ENCODE assay signal across 4 cellular contexts in the genomic region with DNA sequence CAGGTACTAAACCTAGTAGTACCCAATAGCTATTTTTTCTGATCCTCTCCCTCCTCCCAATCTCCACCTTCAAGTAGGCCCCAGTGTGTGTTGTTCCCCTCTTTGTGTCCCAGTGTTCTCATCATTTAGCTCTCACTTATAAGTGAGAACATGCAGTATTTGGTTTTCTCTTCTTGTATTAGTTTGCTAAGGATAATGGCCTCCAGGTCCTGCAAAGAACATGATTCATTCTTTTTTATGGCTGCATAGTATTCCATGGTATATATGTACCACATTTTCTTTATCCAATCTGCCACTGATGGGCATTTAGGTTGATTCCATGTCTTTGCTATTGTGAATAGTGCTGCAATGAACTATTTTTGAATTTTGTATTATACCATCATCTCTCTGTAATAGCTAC. TPM values are rescaled to one million over a fixed set of nuclear protein-coding genes. Genes with fewer than 3 reads are reported as not detected.
DNase-seq lines count a peak whose midpoint lies in the region; ATAC-seq, FAIRE-seq and TF ChIP-seq lines count a peak whose summit lies in the region.
"Not testable (repeated sequence)": the region's sequence is repeated elsewhere in the genome, so short reads cannot be mapped to it uniquely, and the experiment has no call there.

No MANE protein-coding gene starts in this region.

- H3K9me3 ChIP-seq in HEK293 (ENCODE audit: control insufficient read depth, insufficient read depth, low read depth, low read length); K562 (replicated peaks; ENCODE audit: control insufficient read depth, insufficient read depth, low read depth, low read length); H1 (ENCODE audit: insufficient read depth in 2 of 2, low read depth in 1 of 2, low read length in 1 of 2): not testable (repeated sequence)

- H3K18ac ChIP-seq in H1 (ENCODE audit: extremely low read depth, low read length), result not testable (repeated sequence)

- not testable (repeated sequence) for H4K5ac ChIP-seq in H1 (ENCODE audit: insufficient read length, low read depth, low read length)

- H3K36me3 ChIP-seq in HEK293 (ENCODE audit: control insufficient read depth in 2 of 2, insufficient read depth in 1 of 2, low read length in 2 of 2) (peaks cover 5 to 18% of the 10 kb centered on the region in 2 experiments; a peak in 2 of 3 replicates), K562 (ENCODE audit: control insufficient read depth, insufficient read depth, low read length) (peaks cover 15% of the 10 kb centered on the region; the same call in 2 of the 3 replicates)
- H3K36me3 ChIP-seq in H1 (ENCODE audit: control insufficient read depth in 2 of 4, insufficient read depth in 4 of 4, low read length in 3 of 4), result not testable (repeated sequence)

- TF ChIP-seq RAD21 in K562 (CRISPR knock-in tag; conservative IDR thresholded peaks at IDR 0.05 in 1 of 2, IDR thresholded peaks at IDR 0.05 in 1 of 2); H1 (IDR thresholded peaks at IDR 0.05 in 1 of 2, conservative IDR thresholded peaks at IDR 0.05 in 1 of 2; ENCODE audit: low read depth in 2 of 2, low read length in 2 of 2): not testable (repeated sequence)

- H3K79me1 ChIP-seq in H1 (ENCODE audit: low read depth, low read length), result not testable (repeated sequence)

- FAIRE-seq in K562 (lab: Jason Lieb, UNC); H1 (lab: Jason Lieb, UNC): not testable (repeated sequence)

- in situ Hi-C loops in K562 (cut with MboI), result not testable (repeated sequence)

- not testable (repeated sequence) for H3K23me2 ChIP-seq in H1 (ENCODE audit: low read depth, low read length)

- H2BK12ac ChIP-seq in H1 (ENCODE audit: low read depth, low read length), result not testable (repeated sequence)

- not testable (repeated sequence) for H4K20me1 ChIP-seq in K562 (replicated peaks; ENCODE audit: control insufficient read depth, insufficient read depth, low read length); H1 (replicated peaks in 1 of 2; ENCODE audit: control insufficient read depth in 1 of 2, insufficient read depth in 2 of 2, low read length in 2 of 2)

- H3K14ac ChIP-seq in H1 (ENCODE audit: insufficient read length), result not testable (repeated sequence)

- H3K4me1 ChIP-seq in HEK293 (ENCODE audit: control insufficient read depth, insufficient read depth, low read length); K562 (replicated peaks in 1 of 2; ENCODE audit: control insufficient read depth in 2 of 2, insufficient read depth in 2 of 2, low read length in 2 of 2): not testable (repeated sequence)
- H3K4me1 ChIP-seq in H1 (replicated peaks in 1 of 4; ENCODE audit: control insufficient read depth in 3 of 4, insufficient read depth in 4 of 4, low read length in 3 of 4), result peaks cover 3 to 10% (median 6%) of the 10 kb centered on the region in 4 experiments; a peak in 6 of 7 replicates

- not testable (repeated sequence) for H3K4me3 ChIP-seq in HEK293 (ENCODE audit: low read depth, low read length); K562; H1 (ENCODE audit: extremely low read depth in 1 of 4, insufficient read depth in 2 of 4, low read depth in 3 of 4, low read length in 4 of 4)

- H3K9ac ChIP-seq in K562 (ENCODE audit: insufficient read depth in 1 of 2, low read depth in 2 of 2, low read length in 2 of 2); H1 (replicated peaks in 1 of 4; ENCODE audit: extremely low read depth in 1 of 4, low read depth in 3 of 4, low read length in 3 of 4): not testable (repeated sequence)

- not testable (repeated sequence) for H3K27ac ChIP-seq in HEK293 (ENCODE audit: extremely low read depth, low read depth, low read length); K562 (ENCODE audit: extremely low read depth, low read depth, low read length); H1 (ENCODE audit: low read depth, low read length)

- not testable (repeated sequence) for H3K23ac ChIP-seq in H1 (ENCODE audit: insufficient read length)

- TF ChIP-seq EP300 in K562 (IDR thresholded peaks at IDR 0.05; ENCODE audit: low read length); H1 (IDR thresholded peaks at IDR 0.05; ENCODE audit: borderline replicate concordance in 1 of 2, low read depth in 2 of 2, low read length in 2 of 2): not testable (repeated sequence)

- H2BK120ac ChIP-seq in H1 (replicated peaks; ENCODE audit: low read depth, low read length), result not testable (repeated sequence)

- CTCF ChIA-PET in HEK293 (lab: Yijun Ruan, JAX), result interaction anchor here (0.6 kb wide), 1 partner anchor 56 kb away, joined by 3 read pairs; no protein-coding TSS in a partner anchor
- CTCF ChIA-PET in K562 (lab: Yijun Ruan, JAX; ENCODE audit: low intra/inter-chr PET ratio), result not testable (repeated sequence)
- CTCF ChIA-PET in H1 (lab: Charles Lee; ENCODE audit: partially characterized antibody), result interaction anchor here (0.7 to 1.5 kb wide), 3 partner anchors 62 to 167 kb away, joined by 3 to 5 read pairs (median 5); no protein-coding TSS in a partner anchor

- TF ChIP-seq CTCF in HEK293 (tag by site-specific recombination; IDR thresholded peaks at IDR 0.05); K562 (IDR thresholded peaks at IDR 0.05 in 2 of 3, conservative IDR thresholded peaks at IDR 0.05 in 1 of 3; ENCODE audit: insufficient read depth in 2 of 3, low read depth in 1 of 3, low read length in 3 of 3); H1 (IDR thresholded peaks at IDR 0.05; ENCODE audit: control extremely low read depth in 1 of 3, insufficient read depth in 1 of 3, low read depth in 1 of 3, low read length in 3 of 3): not testable (repeated sequence)

- not testable (repeated sequence) for BruUV-seq in K562 (replicated peaks; lab: Mats Ljungman, UMichigan)

- H2BK15ac ChIP-seq in H1 (ENCODE audit: low read length), result not testable (repeated sequence)

- not testable (repeated sequence) for H3K79me2 ChIP-seq in K562 (ENCODE audit: control insufficient read depth, insufficient read depth, low read length); H1 (ENCODE audit: control insufficient read depth in 1 of 2, insufficient read depth in 2 of 2, low read length in 2 of 2)

- H3K4ac ChIP-seq in H1 (replicated peaks; ENCODE audit: insufficient read length, low read depth, low read length), result not testable (repeated sequence)

- H2BK5ac ChIP-seq in H1 (ENCODE audit: low read depth, low read length), result not testable (repeated sequence)

- not testable (repeated sequence) for H3K9me1 ChIP-seq in K562 (ENCODE audit: control insufficient read depth, insufficient read depth, low read length)

- H4K8ac ChIP-seq in H1 (ENCODE audit: extremely low read depth, insufficient read depth, low read length), result not testable (repeated sequence)

- POLR2A ChIA-PET in HEK293 (lab: Yijun Ruan, JAX), result not testable (repeated sequence)
- POLR2A ChIA-PET in K562 (lab: Yijun Ruan, JAX), result interaction anchor here (0.7 to 2.2 kb wide), 3 partner anchors 10 to 341 kb away, joined by 3 to 5 read pairs (median 4); no protein-coding TSS in a partner anchor
- POLR2A ChIA-PET in H1 (lab: Charles Lee; ENCODE audit: partially characterized antibody), result interaction anchor here (1.3 to 5.7 kb wide), 2 partner anchors 31 to 55 kb away, joined by 3 to 31 read pairs; partner anchors contain the start of genes CDC14A and RTCA

- not testable (repeated sequence) for H2AFZ ChIP-seq in K562 (ENCODE audit: low read depth, low read length); H1 (ENCODE audit: low read length)

- DNase-seq in K562 (ENCODE audit: extremely low read depth in 1 of 4, low spot score in 3 of 4); H1 (ENCODE audit: low read depth in 1 of 2, low spot score in 2 of 2): not testable (repeated sequence)

- not testable (repeated sequence) for ATAC-seq in SK-N-SH treated with all-trans-retinoic acid at 6 μM for 48 hours, K562

- not testable (repeated sequence) for TF ChIP-seq POLR2A in K562 (conservative IDR thresholded peaks at IDR 0.05); H1 (IDR thresholded peaks at IDR 0.05; ENCODE audit: control extremely low read depth in 1 of 2, low read depth in 2 of 2, low read length in 2 of 2)

- not testable (repeated sequence) for H2BK20ac ChIP-seq in H1 (ENCODE audit: low read length)

- H3K4me2 ChIP-seq in K562 (ENCODE audit: insufficient read depth, low read length); H1 (ENCODE audit: insufficient read depth in 1 of 2, low read depth in 2 of 2, low read length in 2 of 2): not testable (repeated sequence)

- intact Hi-C loops in K562 (cut with micrococcal nuclease), result not testable (repeated sequence)

- not testable (repeated sequence) for H3K56ac ChIP-seq in H1 (replicated peaks; ENCODE audit: insufficient read length, low read depth, low read length)

- not testable (repeated sequence) for H3K27me3 ChIP-seq in K562 (ENCODE audit: control insufficient read depth in 2 of 2, insufficient read depth in 2 of 2, low read length in 2 of 2); H1 (replicated peaks in 1 of 4; ENCODE audit: control insufficient read depth in 3 of 4, extremely low read depth in 1 of 4, insufficient read depth in 3 of 4, low read length in 3 of 4)

- H2AK5ac ChIP-seq in H1 (ENCODE audit: low read depth, low read length), result not testable (repeated sequence)

- not testable (repeated sequence) for H4K91ac ChIP-seq in H1 (replicated peaks; ENCODE audit: insufficient read length, low read length)

RNA-seq across cellular contexts. Expression of gene RTCA, which starts 31.0 kb away (rescaled TPM):
- total RNA-seq in K562 (2011; cell fraction: chromatin; rRNA removed; ENCODE audit: low replicate concordance), result 46.7 and 59.6 TPM in 2 replicates
- total RNA-seq in K562 (2011; cell fraction: nucleolus; rRNA removed), result 40.4 and 45.0 TPM in 2 replicates
- 42.6 and 56.6 TPM in 2 replicates for total RNA-seq in K562 (2011; cell fraction: nucleoplasm; rRNA removed)
- total RNA-seq in K562 (2014; rRNA removed) (45.8 and 47.8 TPM in 2 replicates), K562 (2014; rRNA removed; fragmentation: Illumina TruSeq; extraction: Trizol) (40.6 and 48.1 TPM in 2 replicates), K562 (2015; rRNA removed; fragmentation: Illumina TruSeq; extraction: Trizol) (38.5 and 43.3 TPM in 2 replicates), K562 (2021) (43.2 and 44.3 TPM in 2 replicates)
- polyA plus RNA-seq in K562 (2011; rRNA removed) (46.6 and 57.2 TPM in 2 replicates), K562 (2014; fragmentation: Illumina TruSeq; extraction: Trizol) (33.2 and 37.5 TPM in 2 replicates), K562 (2014; fragmentation: Nextera tagmentation; extraction: Ambion mirVana) (10 to 100 TPM; 11.6 to 13.1 TPM), K562 (2014; rRNA removed) (46.3 and 51.4 TPM in 2 replicates), H1 (2011; rRNA removed) (10.7 and 13.8 TPM in 2 replicates)
- 15.5 and 28.2 TPM in 2 replicates for polyA plus RNA-seq in K562 (2011; cell fraction: cytosol; rRNA removed)
- 27.5 and 31.1 TPM in 2 replicates for polyA plus RNA-seq in K562 (2011; cell fraction: nucleus; rRNA removed)
- polyA plus RNA-seq in K562 (2012), result 43.2 and 65.0 TPM in 2 replicates
- 46.3 and 59.5 TPM in 2 replicates for polyA minus RNA-seq in K562 (2011; rRNA and poly(A)+ RNA removed)
- polyA minus RNA-seq in K562 (2011; cell fraction: cytosol; rRNA and poly(A)+ RNA removed), result 18.6 and 19.3 TPM in 2 replicates
- 37.7 and 58.6 TPM in 2 replicates for polyA minus RNA-seq in K562 (2011; cell fraction: nucleus; rRNA and poly(A)+ RNA removed)
- 31.6 and 31.8 TPM in 2 replicates for total RNA-seq in H1 (2021; fragmentation: NEBNext Ultra II Directional; extraction: Animal tissue kit (Norgen Biotek cat#: 25700))
- polyA plus RNA-seq in H1 (2011; cell fraction: cytosol; rRNA removed), result 18.4 TPM
- polyA plus RNA-seq in H1 (2011; cell fraction: nucleus; rRNA removed), result 18.5 TPM
- polyA plus RNA-seq in H1 (2012, experiment 1 of 2), result 19.4 to 28.4 TPM (median 23.4 TPM) in 4 replicates
- 3.7 TPM for polyA plus RNA-seq in H1 (2012, experiment 2 of 2)
- polyA plus RNA-seq in H1 (2013, experiment 1 of 2), result 21.3 TPM
- polyA plus RNA-seq in H1 (2013, experiment 2 of 2), result 20.9 TPM
- polyA minus RNA-seq in H1 (2011; rRNA and poly(A)+ RNA removed), result 11.0 and 14.6 TPM in 2 replicates
- 7.4 TPM for polyA minus RNA-seq in H1 (2011; cell fraction: cytosol; rRNA and poly(A)+ RNA removed)
- polyA minus RNA-seq in H1 (2011; cell fraction: nucleus; rRNA and poly(A)+ RNA removed), result 30.4 TPM

RNA-seq across cellular contexts. Expression of gene DBT, which starts 47.4 kb away (rescaled TPM):
- 11.9 and 33.4 TPM in 2 replicates for total RNA-seq in K562 (2011; cell fraction: chromatin; rRNA removed; ENCODE audit: low replicate concordance)
- 5.0 and 6.2 TPM in 2 replicates for total RNA-seq in K562 (2011; cell fraction: nucleolus; rRNA removed)
- total RNA-seq in K562 (2011; cell fraction: nucleoplasm; rRNA removed), result 10.9 and 12.6 TPM in 2 replicates
- total RNA-seq in K562 (2014; rRNA removed) (3.1 and 3.6 TPM in 2 replicates), K562 (2014; rRNA removed; fragmentation: Illumina TruSeq; extraction: Trizol) (13.5 and 17.5 TPM in 2 replicates), K562 (2015; rRNA removed; fragmentation: Illumina TruSeq; extraction: Trizol) (7.0 and 7.3 TPM in 2 replicates), K562 (2021) (9.1 and 9.5 TPM in 2 replicates)
- polyA plus RNA-seq in K562 (2011; rRNA removed) (10.9 and 12.1 TPM in 2 replicates), K562 (2014; fragmentation: Illumina TruSeq; extraction: Trizol) (6.1 and 7.7 TPM in 2 replicates), K562 (2014; fragmentation: Nextera tagmentation; extraction: Ambion mirVana) (1 to 10 TPM; 2.7 to 3.3 TPM), K562 (2014; rRNA removed) (4.1 and 5.0 TPM in 2 replicates), H1 (2011; rRNA removed) (2.1 and 3.3 TPM in 2 replicates)
- 1.5 and 3.3 TPM in 2 replicates for polyA plus RNA-seq in K562 (2011; cell fraction: cytosol; rRNA removed)
- polyA plus RNA-seq in K562 (2011; cell fraction: nucleus; rRNA removed), result 4.2 and 5.2 TPM in 2 replicates
- 4.4 and 8.1 TPM in 2 replicates for polyA plus RNA-seq in K562 (2012)
- 21.3 and 21.7 TPM in 2 replicates for polyA minus RNA-seq in K562 (2011; rRNA and poly(A)+ RNA removed)
- 2.6 and 4.8 TPM in 2 replicates for polyA minus RNA-seq in K562 (2011; cell fraction: cytosol; rRNA and poly(A)+ RNA removed)
- polyA minus RNA-seq in K562 (2011; cell fraction: nucleus; rRNA and poly(A)+ RNA removed), result 7.1 and 16.7 TPM in 2 replicates
- total RNA-seq in H1 (2021; fragmentation: NEBNext Ultra II Directional; extraction: Animal tissue kit (Norgen Biotek cat#: 25700)), result 24.6 and 25.4 TPM in 2 replicates
- 5.3 TPM for polyA plus RNA-seq in H1 (2011; cell fraction: cytosol; rRNA removed)
- 3.2 TPM for polyA plus RNA-seq in H1 (2011; cell fraction: nucleus; rRNA removed)
- 8.3 to 20.3 TPM (median 10.4 TPM) in 4 replicates for polyA plus RNA-seq in H1 (2012, experiment 1 of 2)
- polyA plus RNA-seq in H1 (2012, experiment 2 of 2), result 0.39 TPM
- polyA plus RNA-seq in H1 (2013, experiment 1 of 2), result 9.2 TPM
- 9.4 TPM for polyA plus RNA-seq in H1 (2013, experiment 2 of 2)
- 9.0 and 14.6 TPM in 2 replicates for polyA minus RNA-seq in H1 (2011; rRNA and poly(A)+ RNA removed)
- polyA minus RNA-seq in H1 (2011; cell fraction: cytosol; rRNA and poly(A)+ RNA removed), result 4.6 TPM
- 19.8 TPM for polyA minus RNA-seq in H1 (2011; cell fraction: nucleus; rRNA and poly(A)+ RNA removed)

RNA-seq across cellular contexts. Expression of gene CDC14A, which starts 55.3 kb away (rescaled TPM):
- total RNA-seq in K562 (2011; cell fraction: chromatin; rRNA removed; ENCODE audit: low replicate concordance), result 151 and 280 TPM in 2 replicates
- total RNA-seq in K562 (2011; cell fraction: nucleolus; rRNA removed), result 66.0 and 81.3 TPM in 2 replicates
- total RNA-seq in K562 (2011; cell fraction: nucleoplasm; rRNA removed), result 113 TPM in 2 replicates
- total RNA-seq in K562 (2014; rRNA removed) (20.7 and 23.6 TPM in 2 replicates), K562 (2014; rRNA removed; fragmentation: Illumina TruSeq; extraction: Trizol) (50.9 and 56.3 TPM in 2 replicates), K562 (2015; rRNA removed; fragmentation: Illumina TruSeq; extraction: Trizol) (38.7 and 42.7 TPM in 2 replicates), K562 (2021) (28.4 and 30.9 TPM in 2 replicates)
- polyA plus RNA-seq in K562 (2011; rRNA removed) (32.6 and 45.2 TPM in 2 replicates), K562 (2014; fragmentation: Illumina TruSeq; extraction: Trizol) (58.3 and 74.3 TPM in 2 replicates), K562 (2014; fragmentation: Nextera tagmentation; extraction: Ambion mirVana) (10 to 100 TPM; 17.0 to 33.4 TPM), K562 (2014; rRNA removed) (24.5 and 25.7 TPM in 2 replicates), H1 (2011; rRNA removed) (2.6 and 3.2 TPM in 2 replicates)
- 16.2 and 20.7 TPM in 2 replicates for polyA plus RNA-seq in K562 (2011; cell fraction: cytosol; rRNA removed)
- 39.5 and 41.7 TPM in 2 replicates for polyA plus RNA-seq in K562 (2011; cell fraction: nucleus; rRNA removed)
- polyA plus RNA-seq in K562 (2012), result 15.2 and 28.1 TPM in 2 replicates
- 87.6 and 93.7 TPM in 2 replicates for polyA minus RNA-seq in K562 (2011; rRNA and poly(A)+ RNA removed)
- 21.4 and 28.6 TPM in 2 replicates for polyA minus RNA-seq in K562 (2011; cell fraction: cytosol; rRNA and poly(A)+ RNA removed)
- 96.7 and 136 TPM in 2 replicates for polyA minus RNA-seq in K562 (2011; cell fraction: nucleus; rRNA and poly(A)+ RNA removed)
- total RNA-seq in H1 (2021; fragmentation: NEBNext Ultra II Directional; extraction: Animal tissue kit (Norgen Biotek cat#: 25700)), result 8.9 TPM in 2 replicates
- polyA plus RNA-seq in H1 (2011; cell fraction: cytosol; rRNA removed), result 4.6 TPM
- polyA plus RNA-seq in H1 (2011; cell fraction: nucleus; rRNA removed), result 7.2 TPM
- 3.6 to 5.4 TPM (median 4.7 TPM) in 4 replicates for polyA plus RNA-seq in H1 (2012, experiment 1 of 2)
- polyA plus RNA-seq in H1 (2012, experiment 2 of 2), result 0.51 TPM
- 5.2 TPM for polyA plus RNA-seq in H1 (2013, experiment 1 of 2)
- 5.2 TPM for polyA plus RNA-seq in H1 (2013, experiment 2 of 2)
- 14.5 and 17.1 TPM in 2 replicates for polyA minus RNA-seq in H1 (2011; rRNA and poly(A)+ RNA removed)
- 7.2 TPM for polyA minus RNA-seq in H1 (2011; cell fraction: cytosol; rRNA and poly(A)+ RNA removed)
- 53.1 TPM for polyA minus RNA-seq in H1 (2011; cell fraction: nucleus; rRNA and poly(A)+ RNA removed)
